8 cellular contexts compared by ENCODE assay signal in the genomic region with DNA sequence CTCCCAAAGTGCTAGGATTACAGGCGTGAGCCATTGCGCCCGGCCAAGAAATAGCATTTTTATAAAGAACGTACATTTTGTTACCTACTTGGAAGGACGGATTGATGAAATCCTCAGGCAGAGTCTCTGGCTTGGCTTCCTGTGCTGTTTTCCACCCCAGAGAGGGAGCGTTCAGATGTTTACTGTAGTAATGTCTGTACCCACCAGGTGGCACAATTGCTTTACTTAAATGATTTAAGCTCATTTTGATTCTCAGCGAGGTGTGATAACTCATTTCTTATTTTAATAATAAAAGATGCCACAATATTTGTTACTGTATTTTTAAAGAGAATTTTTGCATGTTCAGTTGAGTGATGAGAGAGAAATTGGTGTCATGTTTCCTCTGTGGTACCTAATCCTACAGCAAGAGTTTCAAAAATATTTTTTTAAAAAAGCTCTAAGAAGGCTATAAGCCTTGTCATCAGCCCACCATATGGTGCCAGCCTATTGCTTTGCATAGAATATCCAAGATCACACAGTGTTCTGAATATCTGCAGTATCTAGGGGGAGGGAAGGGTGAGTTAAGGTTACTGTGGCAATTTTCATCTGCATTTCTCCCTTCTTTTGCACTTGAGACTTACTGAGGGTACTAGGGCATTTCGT.
DNase-seq lines count a peak whose midpoint lies in the region; ATAC-seq and TF ChIP-seq lines count a peak whose summit lies in the region.

No MANE protein-coding gene starts in this region.

- H3K4me1 Mint-ChIP-seq in T-cell, result peaks cover 26 to 35% (median 29%) of the 10 kb centered on the region in 3 donors

- H3K4me1 ChIP-seq in body of pancreas, result peaks cover 38% of the 10 kb centered on the region
- peaks cover 6 to 84% (median 22%) of the 10 kb centered on the region in 6 donors for H3K4me1 ChIP-seq in spleen

- peak; percentile 8 for DNase-seq in NK-92 treated with Interleukin-12 subunit alpha and Interleukin-12 subunit beta, amount 100 ng/mL, for 24 hours (lab: John Stamatoyannopoulos, UW)
- DNase-seq in NK-92 (lab: John Stamatoyannopoulos, UW; ENCODE audit: unreplicated experiment) (no peak), NCI-H1417 (lab: John Stamatoyannopoulos, UW) (peak; percentile 56 to 88 (median 86)), T-cell (peak in 32 of 34 experiments; percentile 16 to 70 (median 40)), body of pancreas (peak; percentile 69 to 84 (median 74)), iPS DF 4.7 (ENCODE audit: extremely low read depth, low spot score) (peak; percentile 62), spleen (no peak)

- H3K9me3 ChIP-seq in body of pancreas (no peaks in the 10 kb centered on the region), spleen (no peaks in the 10 kb centered on the region)

- H3K36me3 Mint-ChIP-seq in T-cell, result no peaks in the 10 kb centered on the region

- no peaks in the 10 kb centered on the region for H3K36me3 ChIP-seq in body of pancreas (replicated peaks in 1 of 2; ENCODE audit: insufficient read depth in 1 of 2, low read depth in 2 of 2)
- no peaks in the 10 kb centered on the region for H3K36me3 ChIP-seq in spleen

- WGBS in body of pancreas, 2 donors, result 12 to 17% methylated on average over 8 of the region's 8 CpGs
- WGBS in spleen, 5 donors, result 33 to 38% (median 37%) methylated on average over 8 of the region's 8 CpGs

- POLR2A ChIA-PET in T-cell (lab: Charles Lee), result interaction anchor here in 1 of 2 donors (0.6 kb wide), 1 partner anchor 79 kb away, joined by 5 read pairs; no protein-coding TSS in a partner anchor

- intact Hi-C loops in body of pancreas (cut with DNase I) (loop anchor here (10.0 kb wide), 1 partner anchor 230 kb away; a partner anchor contains a TSS), spleen (cut with DNase I; ENCODE audit: low total_unique reads) (loop anchor here (5.0 to 10.0 kb wide), 2 partner anchors 223 to 400 kb away; a partner anchor contains a TSS)

- CTCF ChIA-PET in T-cell (lab: Charles Lee), result interaction anchor here (0.5 to 2.0 kb wide), 27 partner anchors 7 to 620 kb away, joined by 3 to 11 read pairs (median 3); no protein-coding TSS in a partner anchor

- no peak overlapping the region for H3K4me3 ChIP-seq in body of pancreas
- H3K4me3 ChIP-seq in spleen, result no peak overlapping the region

- TF ChIP-seq CTCF in body of pancreas (IDR thresholded peaks at IDR 0.05) (peak; percentile 17 to 80 (median 69)), spleen (IDR thresholded peaks at IDR 0.05 in 8 of 11, conservative IDR thresholded peaks at IDR 0.05 in 3 of 11) (peak; percentile 71 to 89 (median 80))

- H3K27me3 ChIP-seq in body of pancreas (no peaks in the 10 kb centered on the region), spleen (replicated peaks in 1 of 7) (no peaks in the 10 kb centered on the region)

- no peaks in the 10 kb centered on the region for H3K27me3 Mint-ChIP-seq in T-cell

- ATAC-seq in T-cell (replicated peaks in 1 of 4) (peak; percentile 63 to 74 (median 69)), body of pancreas (peak; percentile 77), GM18868 (IDR thresholded peaks at IDR 0.05; ENCODE audit: unreplicated experiment) (no peak)

- TF ChIP-seq POLR2A in body of pancreas (IDR thresholded peaks at IDR 0.05) (no peak), spleen (IDR thresholded peaks at IDR 0.05) (no peak)

- H3K27ac Mint-ChIP-seq in T-cell, result no peak overlapping the region

- H3K4me3 Mint-ChIP-seq in T-cell, result no peak overlapping the region

- H3K9me3 Mint-ChIP-seq in T-cell, result no peaks in the 10 kb centered on the region

- no peak overlapping the region for H3K27ac ChIP-seq in body of pancreas
- H3K27ac ChIP-seq in spleen, result no peak overlapping the region

Comparison
In these comparisons a context has a peak if more than half of its experiments do, and no peak if none do; other contexts are left out.
1. DNase-seq: peak in NK-92 treated with Interleukin-12 subunit alpha and Interleukin-12 subunit beta, amount 100 ng/mL, for 24 hours (single experiment), NCI-H1417 (3 of 3), T-cell (32 of 34), body of pancreas (4 of 4) and iPS DF 4.7 (single experiment); none in NK-92 (single experiment) and spleen (single experiment).